25 cellular contexts compared by ENCODE assay signal in genomic region chr3:134205426-134205825, GRCh38.
"Had no signal": no experiment of that assay in that cellular context is flagged by ENCODE, and none has a peak within 500 bp of the region (broad histone marks: within the 10 kb centered on the region; RNA-seq: fewer than 3 reads in every experiment).

No MANE protein-coding gene starts in this region.

- H3K4me1 ChIP-seq: colonic mucosa, gastrocnemius medialis, left lung, lower lobe of right lung had no signal

- ATAC-seq: effector memory CD8-positive, alpha-beta T cell; esophagus mucosa; gastrocnemius medialis; heart right ventricle; left cardiac atrium; left lung; left ventricle myocardium superior; lower lobe of right lung; mucosa of descending colon had no signal

- H3K27me3 ChIP-seq: colonic mucosa, esophagus squamous epithelium, gastrocnemius medialis, heart right ventricle, left lung had no signal

- H3K9me3 ChIP-seq: colonic mucosa, esophagus squamous epithelium, gastrocnemius medialis, heart right ventricle, left lung, lower lobe of right lung, mucosa of descending colon had no signal

- H3K4me1 Mint-ChIP-seq: mesothelial cell of epicardium, naive B cell had no signal

- H3K4me3 Mint-ChIP-seq: dendritic cell treated with granulocyte-macrophage colony-stimulating factor and Interleukin-4, amounts not matched to agents 40 ng/mL and 50 ng/mL, for 4 days; effector memory CD8-positive, alpha-beta T cell; endodermal cell; mesothelial cell of epicardium; naive B cell had no signal

- H3K9me3 Mint-ChIP-seq: effector memory CD8-positive, alpha-beta T cell; mesothelial cell of epicardium had no signal

- H3K4me3 ChIP-seq: colonic mucosa, esophagus squamous epithelium, gastrocnemius medialis, heart right ventricle, left lung, lower lobe of right lung, mucosa of descending colon had no signal

- DNase-seq: colonic mucosa; cortex of kidney; effector CD8-positive, alpha-beta T cell; effector memory CD8-positive, alpha-beta T cell; endodermal cell; erythroblast; esophagus squamous epithelium; foreskin fibroblast; foreskin melanocyte; gastrocnemius medialis; glutamatergic neuron; head of caudate nucleus; heart right ventricle; hippocampal formation; left cardiac atrium; left lung; left ventricle myocardium superior; lower lobe of right lung; mesenchymal stem cell; mucosa of descending colon; naive B cell had no signal

- H3K27ac Mint-ChIP-seq: dendritic cell treated with granulocyte-macrophage colony-stimulating factor and Interleukin-4, amounts not matched to agents 40 ng/mL and 50 ng/mL, for 4 days; effector memory CD8-positive, alpha-beta T cell; endodermal cell; mesothelial cell of epicardium had no signal

- H3K36me3 ChIP-seq: colonic mucosa had no signal

- H3K27ac ChIP-seq: colonic mucosa, epithelial cell of prostate, esophagus squamous epithelium, gastrocnemius medialis, heart right ventricle, left lung, lower lobe of right lung had no signal

- H3K27me3 Mint-ChIP-seq: dendritic cell treated with granulocyte-macrophage colony-stimulating factor and Interleukin-4, amounts not matched to agents 40 ng/mL and 50 ng/mL, for 4 days; effector memory CD8-positive, alpha-beta T cell; naive B cell had no signal
